In the genomic region with DNA sequence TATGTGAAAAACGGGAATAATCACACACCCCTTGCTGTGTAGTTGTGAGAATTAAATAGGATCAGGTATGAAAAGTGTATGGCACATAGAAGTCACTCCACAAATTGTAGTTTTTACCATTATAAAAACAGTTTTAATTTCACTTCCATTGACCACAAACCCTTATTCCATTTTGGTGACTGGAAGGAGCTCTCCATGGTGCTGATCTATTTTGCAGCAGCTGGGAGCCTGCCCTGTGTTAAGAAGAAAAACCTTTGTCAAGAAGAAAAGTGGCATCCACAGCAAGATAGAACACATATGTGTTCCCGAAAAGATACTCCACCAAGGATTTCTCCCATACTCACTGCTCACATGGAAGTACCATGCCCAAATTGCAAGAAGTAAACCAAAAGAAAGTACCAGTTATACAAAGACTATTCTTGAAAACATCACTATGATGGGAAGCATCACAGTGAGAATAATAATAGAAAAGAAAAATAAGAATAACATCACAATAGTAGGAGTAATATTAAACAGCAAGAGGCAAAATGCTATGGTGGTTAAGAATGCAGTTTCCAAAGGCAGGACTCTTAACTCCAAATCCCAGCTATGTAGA, we compare ENCODE assay signal across 10 cellular contexts. TPM values are rescaled to one million over a fixed set of nuclear protein-coding genes. Genes with fewer than 3 reads are reported as not detected.
DNase-seq lines count a peak whose midpoint lies in the region; ATAC-seq and FAIRE-seq lines count a peak whose summit lies in the region.
"Had no signal": no experiment of that assay in that cellular context is flagged by ENCODE, and none has a peak within 500 bp of the region (broad histone marks: within the 10 kb centered on the region; RNA-seq: fewer than 3 reads in every experiment).

No MANE protein-coding gene starts in this region.

- no peaks in the 10 kb centered on the region for H3K4me1 Mint-ChIP-seq in activated CD8-positive, alpha-beta memory T cell treated with anti-CD3 and anti-CD28 coated beads, Interleukin-2, amount 10 ng/mL, durations not matched to agents 7 days and 5 days
- H3K4me1 Mint-ChIP-seq in effector memory CD8-positive, alpha-beta T cell (ENCODE audit: low read depth in 2 of 2), result no peaks in the 10 kb centered on the region
- H3K4me1 Mint-ChIP-seq: T-helper 17 cell had no signal

- FAIRE-seq in endometrium (lab: Jason Lieb, UNC), result peak; percentile 64

- H3K27me3 Mint-ChIP-seq in activated CD8-positive, alpha-beta memory T cell treated with anti-CD3 and anti-CD28 coated beads, Interleukin-2, amount 10 ng/mL, durations not matched to agents 7 days and 5 days, result no peaks in the 10 kb centered on the region
- H3K27me3 Mint-ChIP-seq in effector memory CD8-positive, alpha-beta T cell, result peaks cover 8 to 15% of the 10 kb centered on the region in 2 donors
- H3K27me3 Mint-ChIP-seq: T-helper 17 cell had no signal

- no peaks in the 10 kb centered on the region for H3K9me3 Mint-ChIP-seq in activated CD8-positive, alpha-beta memory T cell treated with anti-CD3 and anti-CD28 coated beads, Interleukin-2, amount 10 ng/mL, durations not matched to agents 7 days and 5 days (ENCODE audit: low read depth)
- peaks cover 0 to 2% of the 10 kb centered on the region in 2 donors for H3K9me3 Mint-ChIP-seq in effector memory CD8-positive, alpha-beta T cell

- no peak overlapping the region for H3K27ac Mint-ChIP-seq in activated CD8-positive, alpha-beta memory T cell treated with anti-CD3 and anti-CD28 coated beads, Interleukin-2, amount 10 ng/mL, durations not matched to agents 7 days and 5 days
- no peak overlapping the region for H3K27ac Mint-ChIP-seq in effector memory CD8-positive, alpha-beta T cell
- H3K27ac Mint-ChIP-seq: stimulated activated naive B cell treated with anti-CD40 and anti-IgM and Interleukin-4, amounts not matched to agents 10 μg/mL and 1 μg/mL and 100 μg/mL, for 72 hours; T-helper 17 cell had no signal

- no peak overlapping the region for H3K4me3 Mint-ChIP-seq in activated CD8-positive, alpha-beta memory T cell treated with anti-CD3 and anti-CD28 coated beads, Interleukin-2, amount 10 ng/mL, durations not matched to agents 7 days and 5 days
- H3K4me3 Mint-ChIP-seq in effector memory CD8-positive, alpha-beta T cell, result no peak overlapping the region
- H3K4me3 Mint-ChIP-seq: stimulated activated naive B cell treated with anti-CD40 and anti-IgM and Interleukin-4, amounts not matched to agents 10 μg/mL and 1 μg/mL and 100 μg/mL, for 72 hours; T-helper 17 cell had no signal

- peak; percentile 8 for DNase-seq in SIG-M5 treated with dmso at 0.1 percent for 504 hours (lab: John Stamatoyannopoulos, UW; ENCODE audit: unreplicated experiment)
- no peak for DNase-seq in SIG-M5 (lab: John Stamatoyannopoulos, UW)
- DNase-seq in OCI-M1 (lab: John Stamatoyannopoulos, UW), result peak; percentile 32
- DNase-seq in non-pigmented ciliary epithelial cell (ENCODE audit: low read depth), result peak; percentile 1
- no peak for DNase-seq in activated CD8-positive, alpha-beta memory T cell treated with anti-CD3 and anti-CD28 coated beads, Interleukin-2, amount 10 ng/mL, durations not matched to agents 7 days and 5 days
- no peak for DNase-seq in effector memory CD8-positive, alpha-beta T cell
- DNase-seq: stimulated activated naive B cell treated with anti-CD40 and anti-IgM and Interleukin-4, amounts not matched to agents 10 μg/mL and 1 μg/mL and 100 μg/mL, for 72 hours; T-helper 17 cell had no signal

- CTCF ChIA-PET in activated CD8-positive, alpha-beta memory T cell treated with anti-CD3 and anti-CD28 coated beads, Interleukin-2, amount 10 ng/mL, durations not matched to agents 7 days and 5 days (lab: Charles Lee), result no interaction called here

- ATAC-seq in activated CD8-positive, alpha-beta memory T cell treated with anti-CD3 and anti-CD28 coated beads, Interleukin-2, amount 10 ng/mL, durations not matched to agents 7 days and 5 days, result no peak
- ATAC-seq in GM18867 (IDR thresholded peaks at IDR 0.05; ENCODE audit: unreplicated experiment), result no peak
- ATAC-seq in effector memory CD8-positive, alpha-beta T cell (replicated peaks), result no peak
- ATAC-seq: stimulated activated naive B cell treated with anti-CD40 and anti-IgM and Interleukin-4, amounts not matched to agents 10 μg/mL and 1 μg/mL and 100 μg/mL, for 72 hours; T-helper 17 cell had no signal

- no peaks in the 10 kb centered on the region for H3K36me3 Mint-ChIP-seq in activated CD8-positive, alpha-beta memory T cell treated with anti-CD3 and anti-CD28 coated beads, Interleukin-2, amount 10 ng/mL, durations not matched to agents 7 days and 5 days
- no peaks in the 10 kb centered on the region for H3K36me3 Mint-ChIP-seq in effector memory CD8-positive, alpha-beta T cell (ENCODE audit: insufficient read depth)
- H3K36me3 Mint-ChIP-seq: stimulated activated naive B cell treated with anti-CD40 and anti-IgM and Interleukin-4, amounts not matched to agents 10 μg/mL and 1 μg/mL and 100 μg/mL, for 72 hours had no signal

RNA-seq across cellular contexts. Expression of gene TUNAR, which starts 58.7 kb away (rescaled TPM):
- not detected for total RNA-seq in activated CD8-positive, alpha-beta memory T cell treated with anti-CD3 and anti-CD28 coated beads, Interleukin-2, amount 10 ng/mL, durations not matched to agents 7 days and 5 days
- total RNA-seq: T-helper 17 cell had no signal

Comparison
In these comparisons a context has a peak if more than half of its experiments do, and no peak if none do; other contexts are left out.
1. DNase-seq: peak in SIG-M5 treated with dmso at 0.1 percent for 504 hours (single experiment), OCI-M1 (single experiment) and non-pigmented ciliary epithelial cell (single experiment); none in SIG-M5 (single experiment), activated CD8-positive, alpha-beta memory T cell treated with anti-CD3 and anti-CD28 coated beads, Interleukin-2, amount 10 ng/mL, durations not matched to agents 7 days and 5 days (single experiment) and effector memory CD8-positive, alpha-beta T cell (0 of 3).